ENCODE assay signal across 9 cellular contexts in the genomic region with DNA sequence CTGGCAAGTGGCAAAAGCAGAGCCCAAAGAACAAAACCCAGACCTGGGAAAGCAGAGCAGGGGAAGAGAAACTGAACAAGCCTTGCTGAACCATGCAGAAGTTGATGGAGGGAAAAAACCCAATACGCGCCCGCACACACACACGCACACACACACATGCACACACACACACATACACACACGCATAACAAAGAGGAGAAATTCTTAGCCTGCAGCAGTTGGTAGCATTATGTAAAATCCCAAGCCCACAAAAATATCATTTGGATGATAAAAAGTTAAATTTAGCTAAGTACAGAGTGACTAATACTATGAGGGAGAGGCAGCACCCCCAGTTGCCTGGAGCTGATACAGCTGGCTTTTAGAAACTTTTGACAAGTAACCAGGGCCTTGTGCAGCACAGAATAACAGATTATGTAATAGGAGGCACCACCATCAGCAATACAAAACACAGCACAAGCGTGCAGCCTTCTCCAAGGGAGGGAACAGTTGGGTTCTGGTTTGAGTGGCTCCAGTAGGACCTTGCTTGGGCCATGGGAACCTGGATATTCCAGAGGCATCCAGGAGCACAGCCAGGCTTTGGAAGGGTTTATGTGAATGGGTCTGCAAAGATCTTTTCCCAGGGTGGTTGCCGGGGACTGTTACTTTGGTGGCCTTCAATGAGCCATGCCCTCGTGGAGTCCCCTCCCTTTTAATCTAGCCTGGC. TPM values are rescaled to one million over a fixed set of nuclear protein-coding genes. Genes with fewer than 3 reads are reported as not detected.
A peak's percentile ranks its signal among the peaks of the same experiment; 100 is the strongest.
DNase-seq lines count a peak whose midpoint lies in the region; ATAC-seq, FAIRE-seq and TF ChIP-seq lines count a peak whose summit lies in the region.
"Had no signal": no experiment of that assay in that cellular context is flagged by ENCODE, and none has a peak within 500 bp of the region (broad histone marks: within the 10 kb centered on the region; RNA-seq: fewer than 3 reads in every experiment).

No MANE protein-coding gene starts in this region.

- H3K27me3 Mint-ChIP-seq in osteocyte (ENCODE audit: unreplicated experiment) = no peaks in the 10 kb centered on the region

- peak overlapping the region; percentile 80 for H3K27ac ChIP-seq in OCI-LY3 (ENCODE audit: low read length)
- H3K27ac ChIP-seq: HL-60 had no signal

- H3K9ac ChIP-seq in OCI-LY3 (ENCODE audit: low read length) = peak overlapping the region; percentile 49

- H3K4me1 Mint-ChIP-seq in osteocyte (ENCODE audit: unreplicated experiment) = peaks cover 50% of the 10 kb centered on the region

- H3K4me2 ChIP-seq in OCI-LY3 (ENCODE audit: low read length) = peak overlapping the region; percentile 78

- peaks cover 2% of the 10 kb centered on the region for H3K36me3 ChIP-seq in OCI-LY3 (replicated peaks; ENCODE audit: low read depth, low read length)

- H3K79me2 ChIP-seq in OCI-LY3 (ENCODE audit: low read length) = no peaks in the 10 kb centered on the region

- H3K4me3 ChIP-seq in OCI-LY3 (ENCODE audit: low read length) = peak overlapping the region; percentile 58

- no peaks in the 10 kb centered on the region for H4K20me1 ChIP-seq in OCI-LY3 (ENCODE audit: insufficient read depth, low read length)

- peak overlapping the region; percentile 85 for H3K27ac Mint-ChIP-seq in osteocyte (ENCODE audit: unreplicated experiment)

- no peaks in the 10 kb centered on the region for H3K9me3 Mint-ChIP-seq in osteocyte (ENCODE audit: unreplicated experiment)

- DNase-seq in EL = peak; percentile 79
- DNase-seq in osteocyte (ENCODE audit: extremely low spot score, unreplicated experiment) = no peak
- DNase-seq in urothelium cell line (ENCODE audit: low spot score) = no peak
- DNase-seq in cerebellar nuclear complex (lab: John Stamatoyannopoulos, UW) = no peak
- no peak for DNase-seq in NCI-H82 (lab: John Stamatoyannopoulos, UW)

- no peak overlapping the region for H2AFZ ChIP-seq in OCI-LY3 (ENCODE audit: low read depth, low read length)

- TF ChIP-seq CTCF in OCI-LY3 (IDR thresholded peaks at IDR 0.05; ENCODE audit: low read depth, low read length) = no peak; the same call in 1 of the 2 replicates
- TF ChIP-seq CTCF in osteocyte (IDR thresholded peaks at IDR 0.05) = no peak

- ATAC-seq in esophagus mucosa (peak; percentile 56), HG02623 (IDR thresholded peaks at IDR 0.05; ENCODE audit: unreplicated experiment) (no peak)

- no peaks in the 10 kb centered on the region for H3K9me3 ChIP-seq in OCI-LY3 (ENCODE audit: insufficient read depth, low read length)

- H3K4me1 ChIP-seq in OCI-LY3 (ENCODE audit: low read length) = peaks cover 57% of the 10 kb centered on the region

- no peak for FAIRE-seq in urothelium cell line (lab: Jason Lieb, UNC)

- no peak overlapping the region for H3K4me3 Mint-ChIP-seq in osteocyte (ENCODE audit: unreplicated experiment)

- H3K27me3 ChIP-seq in OCI-LY3 (ENCODE audit: low read depth, low read length) = peaks cover 10% of the 10 kb centered on the region

- H3K36me3 Mint-ChIP-seq in osteocyte (ENCODE audit: unreplicated experiment) = no peaks in the 10 kb centered on the region

RNA-seq across cellular contexts. Expression of gene PITPNM2, which starts 35.3 kb away (rescaled TPM):
- total RNA-seq in esophagus mucosa (8.3 TPM), osteocyte (10.1 and 11.0 TPM in 2 replicates)
